ENCODE assay signal across 9 cellular contexts in the genomic region with DNA sequence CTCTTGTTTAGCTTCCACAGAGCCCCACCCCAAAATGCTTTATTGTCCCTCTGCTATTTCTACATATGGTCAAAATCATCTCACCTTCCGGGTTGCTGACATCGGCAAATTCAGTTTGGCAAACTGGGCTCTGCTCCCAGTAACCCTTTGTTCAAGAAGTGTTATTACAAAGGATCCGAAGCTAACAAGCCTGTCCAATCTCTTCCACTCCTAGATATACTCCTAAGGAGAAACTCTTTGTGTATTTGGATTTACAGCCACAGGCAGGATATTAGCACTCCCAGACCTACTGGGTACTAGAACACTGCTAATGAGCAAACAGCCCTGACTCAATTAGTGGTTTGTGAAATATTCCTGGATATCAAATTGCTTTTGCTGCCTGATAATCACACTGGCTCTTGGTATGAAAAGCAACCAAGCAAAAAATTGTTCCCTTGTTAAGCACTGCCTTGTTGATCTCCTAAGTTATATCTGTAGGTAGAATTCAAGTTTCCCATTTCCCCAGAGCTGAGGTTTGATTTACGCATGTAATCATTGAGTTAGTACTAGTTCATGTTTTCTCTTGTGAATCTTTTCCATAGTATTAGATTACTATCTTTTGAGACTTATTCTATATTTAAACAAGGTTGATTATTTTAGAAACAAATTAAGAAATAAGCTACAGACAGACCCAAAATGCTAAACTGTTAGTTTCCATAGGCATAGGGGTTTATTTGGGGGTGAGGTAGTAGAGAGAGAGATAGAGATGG. TPM values are rescaled to one million over a fixed set of nuclear protein-coding genes. Genes with fewer than 3 reads are reported as not detected.
DNase-seq lines count a peak whose midpoint lies in the region; ATAC-seq and TF ChIP-seq lines count a peak whose summit lies in the region.
"Had no signal": no experiment of that assay in that cellular context is flagged by ENCODE, and none has a peak within 500 bp of the region (broad histone marks: within the 10 kb centered on the region; RNA-seq: fewer than 3 reads in every experiment).

No MANE protein-coding gene starts in this region.

- ATAC-seq in RWPE2 (ENCODE audit: low read depth) (peak; percentile 48), HG03097 (IDR thresholded peaks at IDR 0.05; ENCODE audit: low FRiP score, unreplicated experiment) (no peak), HG02938 (IDR thresholded peaks at IDR 0.05; ENCODE audit: unreplicated experiment) (no peak), GM21390 (IDR thresholded peaks at IDR 0.05; ENCODE audit: unreplicated experiment) (no peak)

- TF ChIP-seq CTCF in A673 (conservative IDR thresholded peaks at IDR 0.05; ENCODE audit: low read depth, low read length) (no peak), RWPE2 (IDR thresholded peaks at IDR 0.05; ENCODE audit: poor library complexity, severe bottlenecking) (no peak), epithelial cell of esophagus (IDR thresholded peaks at IDR 0.05; ENCODE audit: insufficient read depth, low read depth, low read length, missing control alignments) (no peak), neural progenitor cell (IDR thresholded peaks at IDR 0.05) (no peak)

- H2AFZ ChIP-seq in neural progenitor cell (replicated peaks) = no peak overlapping the region

- H3K36me3 Mint-ChIP-seq in neural progenitor cell = peaks cover 4% of the 10 kb centered on the region

- H3K4me1 ChIP-seq in A673 (ENCODE audit: insufficient read depth, low read length, poor library complexity, severe bottlenecking) (peaks cover 32% of the 10 kb centered on the region), RWPE2 (ENCODE audit: insufficient read depth, poor library complexity, severe bottlenecking) (peaks cover 20% of the 10 kb centered on the region), neural progenitor cell (peaks cover 19% of the 10 kb centered on the region)

- peak; percentile 74 for DNase-seq in A673 (ENCODE audit: low spot score)
- peak; percentile 34 for DNase-seq in HEK293T (ENCODE audit: extremely low spot score)
- peak; percentile 58 for DNase-seq in RWPE2 (ENCODE audit: low spot score)
- peak; percentile 94 for DNase-seq in epithelial cell of esophagus (ENCODE audit: low read depth)
- no peak for DNase-seq in neural progenitor cell (ENCODE audit: low spot score)

- intact Hi-C loops in A673 (cut with micrococcal nuclease; ENCODE audit: unreplicated experiment) = loop anchor here (5.0 kb wide), 2 partner anchors 297 to 347 kb away; no protein-coding TSS in a partner anchor

- no peak overlapping the region for H3K9ac ChIP-seq in neural progenitor cell

- BruUV-seq in A673 (replicated peaks; lab: Mats Ljungman, UMichigan) = no TSS peak

- CTCF ChIA-PET in A673 (lab: Charles Lee) = interaction anchor here (0.6 kb wide), 1 partner anchor 999 kb away, joined by 6 read pairs; no protein-coding TSS in a partner anchor
- CTCF ChIA-PET in HEK293T (lab: Yijun Ruan, JAX) = interaction anchor here (1.1 to 1.5 kb wide), 2 partner anchors 11 to 41 kb away, joined by 3 to 4 read pairs; no protein-coding TSS in a partner anchor

- POLR2A ChIA-PET in A673 (lab: Charles Lee; ENCODE audit: low non-redundant PET) = no interaction called here
- POLR2A ChIA-PET in HEK293T (lab: Yijun Ruan, JAX) = interaction anchor here (0.6 to 3.3 kb wide), 15 partner anchors 12 to 433 kb away, joined by 3 to 15 read pairs (median 3); no protein-coding TSS in a partner anchor

- H3K4me2 ChIP-seq in neural progenitor cell = no peak overlapping the region

- H3K27ac ChIP-seq in A673 (ENCODE audit: low read depth, low read length, poor library complexity, severe bottlenecking) (no peak overlapping the region), RWPE2 (ENCODE audit: poor library complexity, severe bottlenecking) (peak overlapping the region; percentile 95), neural progenitor cell (no peak overlapping the region)

- H3K36me3 ChIP-seq in A673 (ENCODE audit: insufficient read depth, low read length, poor library complexity, severe bottlenecking) (no peaks in the 10 kb centered on the region), RWPE2 (ENCODE audit: low read depth) (peaks cover 30% of the 10 kb centered on the region), neural progenitor cell (no peaks in the 10 kb centered on the region)

- H3K9me3 ChIP-seq in A673 (ENCODE audit: low read depth, low read length, poor library complexity, severe bottlenecking) (no peaks in the 10 kb centered on the region), RWPE2 (ENCODE audit: severe bottlenecking) (no peaks in the 10 kb centered on the region), neural progenitor cell (ENCODE audit: low read depth) (no peaks in the 10 kb centered on the region)

- H3K27me3 Mint-ChIP-seq in neural progenitor cell (ENCODE audit: insufficient read depth, low read depth) = peaks cover 32% of the 10 kb centered on the region

- peaks cover 20% of the 10 kb centered on the region for H3F3A ChIP-seq in neural progenitor cell (ENCODE audit: low read depth)

- H3K27ac Mint-ChIP-seq in neural progenitor cell = no peak overlapping the region
- H3K27ac Mint-ChIP-seq: activated naive CD8-positive, alpha-beta T cell had no signal

- H3K4me3 Mint-ChIP-seq in neural progenitor cell = peak overlapping the region; percentile 94

- peaks cover 19% of the 10 kb centered on the region for H4K20me1 ChIP-seq in neural progenitor cell (ENCODE audit: low read depth)

- H3K4me3 ChIP-seq in A673 (ENCODE audit: low read depth, low read length, poor library complexity, severe bottlenecking) (no peak overlapping the region), RWPE2 (ENCODE audit: severe bottlenecking) (no peak overlapping the region), epithelial cell of esophagus (ENCODE audit: low read length) (peak overlapping the region; percentile 1), neural progenitor cell (no peak overlapping the region)

- peaks cover 32% of the 10 kb centered on the region for H3K4me1 Mint-ChIP-seq in neural progenitor cell

- no peaks in the 10 kb centered on the region for H3K9me3 Mint-ChIP-seq in neural progenitor cell

- no peaks in the 10 kb centered on the region for H3K79me2 ChIP-seq in neural progenitor cell (ENCODE audit: low read depth)

- H3K27me3 ChIP-seq in A673 (replicated peaks; ENCODE audit: insufficient read depth, low read depth, low read length, poor library complexity) (no peaks in the 10 kb centered on the region), RWPE2 (ENCODE audit: insufficient read depth, poor library complexity, severe bottlenecking) (no peaks in the 10 kb centered on the region), neural progenitor cell (peaks cover 52% of the 10 kb centered on the region)

TF ChIP-seq in HEK293T, 16 proteins besides CTCF, POLR2A, EP300 and RAD21:
- no peak for TF ChIP-seq TARDBP (IDR thresholded peaks at IDR 0.05)
- no peak for TF ChIP-seq SP1 (IDR thresholded peaks at IDR 0.05)
- TF ChIP-seq FOXM1 (IDR thresholded peaks at IDR 0.05; ENCODE audit: borderline replicate concordance) = no peak
- no peak; the same call in none of the 2 replicates for TF ChIP-seq NFRKB (IDR thresholded peaks at IDR 0.05)
- no peak for TF ChIP-seq HDGF (IDR thresholded peaks at IDR 0.05; ENCODE audit: borderline replicate concordance)
- TF ChIP-seq ZNF384 (IDR thresholded peaks at IDR 0.05) = no peak
- no peak for TF ChIP-seq ARNT (IDR thresholded peaks at IDR 0.05)
- TF ChIP-seq PKNOX1 (IDR thresholded peaks at IDR 0.05) = peak; percentile 57; the same call in 1 of the 2 replicates
- TF ChIP-seq SUZ12 (IDR thresholded peaks at IDR 0.05) = no peak
- TF ChIP-seq BHLHE40 (IDR thresholded peaks at IDR 0.05; ENCODE audit: borderline replicate concordance) = peak; percentile 46; the same call in 1 of the 2 replicates
- peak; percentile 47; the same call in 1 of the 2 replicates for TF ChIP-seq ELF4 (IDR thresholded peaks at IDR 0.05)
- no peak; the same call in 1 of the 2 replicates for TF ChIP-seq FOXK2 (IDR thresholded peaks at IDR 0.05)
- TF ChIP-seq FOXA1 (IDR thresholded peaks at IDR 0.05) = no peak
- TF ChIP-seq L3MBTL2 (conservative IDR thresholded peaks at IDR 0.05) = peak; percentile 39; the same call in 1 of the 2 replicates
- no peak for TF ChIP-seq LEF1 (IDR thresholded peaks at IDR 0.05; ENCODE audit: borderline replicate concordance)
- TF ChIP-seq CTBP1 (IDR thresholded peaks at IDR 0.05; ENCODE audit: borderline replicate concordance) = no peak; the same call in 1 of the 2 replicates

RNA-seq across cellular contexts. Expression of gene JUN, which starts 3.8 kb away (rescaled TPM):
- 16.9 and 24.9 TPM in 2 replicates for total RNA-seq in A673 (2021)
- 10.2 and 16.8 TPM in 2 replicates for total RNA-seq in neural progenitor cell (ENCODE audit: low replicate concordance)
